ENCODE assay signal across 10 cellular contexts in the genomic region with DNA sequence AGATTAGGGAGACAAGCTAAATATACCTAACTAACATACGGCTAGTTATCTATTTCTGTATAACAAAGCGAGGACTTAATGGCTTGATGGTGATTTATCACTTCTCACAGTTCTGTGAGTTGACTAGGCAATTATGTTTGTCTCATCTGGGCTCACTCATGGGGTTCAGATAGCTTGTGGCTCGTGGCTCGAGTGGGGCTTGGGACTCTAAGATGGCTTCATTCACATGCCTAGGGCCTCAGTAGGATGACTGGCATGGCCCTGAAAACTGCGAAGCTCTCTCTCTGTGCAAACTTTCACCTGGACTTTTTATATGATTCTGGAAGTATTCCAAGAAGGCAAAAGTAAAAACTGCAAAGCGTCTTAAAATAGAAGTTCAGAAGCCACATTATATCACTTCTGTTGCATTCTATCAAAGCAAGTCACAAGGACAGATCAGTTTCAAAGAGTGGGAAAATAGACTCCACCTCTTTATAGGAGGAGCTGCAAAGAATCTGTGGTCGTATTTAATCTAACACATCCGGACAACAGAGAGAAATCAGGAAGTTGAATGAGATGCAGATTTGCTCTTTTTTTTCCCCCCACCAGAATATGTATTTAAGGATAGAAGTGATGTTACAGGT.
DNase-seq lines count a peak whose midpoint lies in the region; ATAC-seq and TF ChIP-seq lines count a peak whose summit lies in the region.
"Had no signal": no experiment of that assay in that cellular context is flagged by ENCODE, and none has a peak within 500 bp of the region (broad histone marks: within the 10 kb centered on the region; RNA-seq: fewer than 3 reads in every experiment).

No MANE protein-coding gene starts in this region.

- H3K9ac ChIP-seq in DND-41 (ENCODE audit: low read depth, low read length) = peak overlapping the region; percentile 22; the same call in 1 of the 2 replicates

- intact Hi-C loops in naive thymus-derived CD4-positive, alpha-beta T cell (cut with micrococcal nuclease) = loop anchor here (1.0 to 5.0 kb wide), 7 partner anchors 9 to 228 kb away; no protein-coding TSS in a partner anchor

- H3K27ac ChIP-seq in DND-41 (ENCODE audit: low read length) = peak overlapping the region; percentile 84
- H3K27ac ChIP-seq in naive thymus-derived CD4-positive, alpha-beta T cell (ENCODE audit: low read depth, low read length) = peak overlapping the region; percentile 67
- H3K27ac ChIP-seq: left lung, thyroid gland had no signal

- peak overlapping the region; percentile 88 for H3K27ac Mint-ChIP-seq in activated T-helper 17 cell treated with anti-CD3 and anti-CD28 coated beads, Interleukin-2, amount 50 U/mL, for 72 hours
- H3K27ac Mint-ChIP-seq in naive thymus-derived CD4-positive, alpha-beta T cell = peak overlapping the region; percentile 86 to 95 (median 92)

- H3K4me3 ChIP-seq in DND-41 (ENCODE audit: low read depth in 1 of 2, low read length in 2 of 2) = no peak overlapping the region
- peak overlapping the region; percentile 24 for H3K4me3 ChIP-seq in naive thymus-derived CD4-positive, alpha-beta T cell (ENCODE audit: low read length)
- H3K4me3 ChIP-seq: left lung, thyroid gland had no signal

- no peaks in the 10 kb centered on the region for H3K36me3 ChIP-seq in DND-41 (ENCODE audit: insufficient read depth, low read length)
- no peaks in the 10 kb centered on the region for H3K36me3 ChIP-seq in naive thymus-derived CD4-positive, alpha-beta T cell (ENCODE audit: control insufficient read depth in 2 of 3, insufficient read depth in 3 of 3, low read length in 3 of 3)
- H3K36me3 ChIP-seq: left lung, thyroid gland had no signal

- H3K4me2 ChIP-seq in DND-41 (ENCODE audit: insufficient read depth, low read length) = peak overlapping the region; percentile 37

- H3K4me3 Mint-ChIP-seq in activated T-helper 17 cell treated with anti-CD3 and anti-CD28 coated beads, Interleukin-2, amount 50 U/mL, for 72 hours = peak overlapping the region; percentile 81
- H3K4me3 Mint-ChIP-seq in naive thymus-derived CD4-positive, alpha-beta T cell = peak overlapping the region; percentile 29 to 82 (median 70)

- no peak overlapping the region for H2AFZ ChIP-seq in DND-41 (ENCODE audit: low read depth, low read length)

- no peaks in the 10 kb centered on the region for H3K9me3 ChIP-seq in DND-41 (ENCODE audit: insufficient read depth, low read length, severe bottlenecking)
- no peaks in the 10 kb centered on the region for H3K9me3 ChIP-seq in naive thymus-derived CD4-positive, alpha-beta T cell (ENCODE audit: control insufficient read depth in 2 of 3, low read length in 3 of 3)
- H3K9me3 ChIP-seq: left lung, thyroid gland had no signal

- H3K4me1 Mint-ChIP-seq in activated T-helper 17 cell treated with anti-CD3 and anti-CD28 coated beads, Interleukin-2, amount 50 U/mL, for 72 hours = peaks cover 74% of the 10 kb centered on the region
- H3K4me1 Mint-ChIP-seq in naive thymus-derived CD4-positive, alpha-beta T cell = peaks cover 57 to 100% (median 97%) of the 10 kb centered on the region in 7 donors

- H3K27me3 ChIP-seq in DND-41 (ENCODE audit: insufficient read depth, low read length, poor library complexity) = no peaks in the 10 kb centered on the region
- H3K27me3 ChIP-seq in naive thymus-derived CD4-positive, alpha-beta T cell (ENCODE audit: control insufficient read depth in 2 of 2, insufficient read depth in 2 of 2, low read length in 2 of 2) = no peaks in the 10 kb centered on the region
- H3K27me3 ChIP-seq: left lung, thyroid gland had no signal

- H3K36me3 Mint-ChIP-seq in activated T-helper 17 cell treated with anti-CD3 and anti-CD28 coated beads, Interleukin-2, amount 50 U/mL, for 72 hours (ENCODE audit: low read depth) = peaks cover 25% of the 10 kb centered on the region
- H3K36me3 Mint-ChIP-seq in naive thymus-derived CD4-positive, alpha-beta T cell = peaks cover 0 to 6% (median 0%) of the 10 kb centered on the region in 5 donors

- TF ChIP-seq CTCF in DND-41 (IDR thresholded peaks at IDR 0.05; ENCODE audit: borderline replicate concordance, extremely low read depth, low read length, poor library complexity, severe bottlenecking) = no peak

- POLR2A ChIA-PET in naive thymus-derived CD4-positive, alpha-beta T cell (lab: Charles Lee) = interaction anchor here (0.6 to 5.9 kb wide), 26 partner anchors 10 to 362 kb away, joined by 3 to 89 read pairs (median 6); no protein-coding TSS in a partner anchor

- H3K4me1 ChIP-seq in DND-41 (ENCODE audit: insufficient read depth, low read length) = peaks cover 52% of the 10 kb centered on the region
- H3K4me1 ChIP-seq in naive thymus-derived CD4-positive, alpha-beta T cell (ENCODE audit: control insufficient read depth in 2 of 2, insufficient read depth in 2 of 2, low read length in 2 of 2) = peaks cover 74 to 84% of the 10 kb centered on the region in 2 donors

- ATAC-seq in DND-41 (ENCODE audit: insufficient read depth, low read depth) (peak; percentile 95), HG02759 (IDR thresholded peaks at IDR 0.05; ENCODE audit: unreplicated experiment) (no peak)
- ATAC-seq in activated T-helper 17 cell treated with anti-CD3 and anti-CD28 coated beads, Interleukin-2, amount 50 U/mL, for 72 hours (replicated peaks) = peak; percentile 66
- ATAC-seq in naive thymus-derived CD4-positive, alpha-beta T cell = peak; percentile 87
- ATAC-seq: left lung had no signal

- H3K9me3 Mint-ChIP-seq in activated T-helper 17 cell treated with anti-CD3 and anti-CD28 coated beads, Interleukin-2, amount 50 U/mL, for 72 hours = no peaks in the 10 kb centered on the region
- H3K9me3 Mint-ChIP-seq in naive thymus-derived CD4-positive, alpha-beta T cell = no peaks in the 10 kb centered on the region

- DNase-seq in DND-41 = peak; percentile 29
- peak; percentile 73 to 74 for DNase-seq in Kasumi-1 (lab: John Stamatoyannopoulos, UW)
- DNase-seq in naive thymus-derived CD4-positive, alpha-beta T cell = peak in 7 of 9 donors; percentile 61 to 75 (median 68)
- DNase-seq in amniotic stem cell (lab: John Stamatoyannopoulos, UW) = no peak
- no peak for DNase-seq in NCI-H1092 (lab: John Stamatoyannopoulos, UW)
- DNase-seq: left lung, NCI-H2171 treated with DMSO at 0.1 percent for 48 hours, thyroid gland had no signal

- H3K27me3 Mint-ChIP-seq in activated T-helper 17 cell treated with anti-CD3 and anti-CD28 coated beads, Interleukin-2, amount 50 U/mL, for 72 hours = no peaks in the 10 kb centered on the region
- H3K27me3 Mint-ChIP-seq in naive thymus-derived CD4-positive, alpha-beta T cell = no peaks in the 10 kb centered on the region

- CTCF ChIA-PET in naive thymus-derived CD4-positive, alpha-beta T cell (lab: Charles Lee) = interaction anchor here (0.5 to 4.9 kb wide), 27 partner anchors 10 to 365 kb away, joined by 3 to 29 read pairs (median 4); no protein-coding TSS in a partner anchor

- peaks cover 93% of the 10 kb centered on the region for H3K79me2 ChIP-seq in DND-41 (ENCODE audit: insufficient read depth, low read length)

- no peaks in the 10 kb centered on the region for H4K20me1 ChIP-seq in DND-41 (ENCODE audit: insufficient read depth, low read length)

Comparison
In these comparisons a context has a peak if more than half of its experiments do, and no peak if none do; other contexts are left out.
1. DNase-seq: peak in DND-41 (single experiment), Kasumi-1 (2 of 2) and naive thymus-derived CD4-positive, alpha-beta T cell (7 of 9); none in amniotic stem cell (single experiment) and NCI-H1092 (single experiment).